ENCODE assay signal across 1 cellular context in the genomic region with DNA sequence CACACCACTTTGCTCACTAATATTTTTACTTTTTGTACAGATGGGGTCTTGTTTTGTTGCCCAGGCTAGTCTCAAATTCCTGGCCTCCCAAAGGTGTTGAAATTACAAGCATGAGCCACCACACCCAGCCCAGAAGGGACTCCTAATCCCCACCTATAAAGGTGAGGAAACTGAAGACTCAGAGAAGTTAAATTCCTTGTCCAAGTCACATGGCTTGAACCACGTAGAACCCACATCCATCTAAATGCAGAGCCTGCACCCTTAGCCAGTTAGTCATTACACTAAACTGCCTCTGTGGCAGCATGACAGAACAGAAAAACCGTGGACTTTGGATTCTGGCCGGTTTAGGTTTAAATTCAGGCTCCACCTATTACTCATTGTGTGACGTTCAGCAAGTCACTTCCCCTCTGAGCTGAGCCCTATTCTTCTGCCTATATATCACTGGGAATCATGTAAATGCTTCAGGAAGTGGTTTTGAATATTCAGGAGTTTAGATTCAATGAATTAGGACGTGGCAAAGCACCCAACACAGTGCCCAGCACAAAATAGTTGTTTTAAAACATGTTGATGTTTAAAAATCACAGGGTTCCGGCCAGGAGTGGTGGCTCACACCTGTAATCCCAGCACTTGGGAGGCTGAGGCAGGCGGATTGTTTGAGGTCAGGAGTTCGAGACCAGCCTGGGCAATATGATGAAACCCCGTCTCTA.
TF ChIP-seq lines count a peak whose summit lies in the region.

No MANE protein-coding gene starts in this region.

TF ChIP-seq in HepG2, 621 proteins besides CTCF, POLR2A, EP300 and RAD21 (continued from another document and continues in another):
- TF ChIP-seq TFE3 (CRISPR knock-in tag; IDR thresholded peaks at IDR 0.05) (peak; percentile 83), TEF (CRISPR knock-in tag; IDR thresholded peaks at IDR 0.05) (no peak), ZNF264 (CRISPR knock-in tag; IDR thresholded peaks at IDR 0.05) (peak; percentile 67; the same call in 1 of the 2 replicates), ZNF451 (CRISPR knock-in tag; IDR thresholded peaks at IDR 0.05) (no peak), IRF9 (CRISPR knock-in tag; IDR thresholded peaks at IDR 0.05; ENCODE audit: borderline replicate concordance) (no peak), SIX1 (CRISPR knock-in tag; IDR thresholded peaks at IDR 0.05; ENCODE audit: borderline replicate concordance) (no peak), ZNF710 (CRISPR knock-in tag; IDR thresholded peaks at IDR 0.05; ENCODE audit: borderline replicate concordance) (peak; percentile 23; the same call in 1 of the 2 replicates), HNRNPL (IDR thresholded peaks at IDR 0.05; ENCODE audit: low read depth, low read length) (no peak), PHF21A (CRISPR knock-in tag; IDR thresholded peaks at IDR 0.05) (peak; percentile 84), STAT6 (CRISPR knock-in tag; IDR thresholded peaks at IDR 0.05; ENCODE audit: borderline replicate concordance) (no peak), ATRX (CRISPR knock-in tag; IDR thresholded peaks at IDR 0.05; ENCODE audit: borderline replicate concordance) (no peak), ELK4 (CRISPR knock-in tag; IDR thresholded peaks at IDR 0.05; ENCODE audit: borderline replicate concordance) (no peak), REL (CRISPR knock-in tag; conservative IDR thresholded peaks at IDR 0.05) (no peak), JUNB (CRISPR knock-in tag; IDR thresholded peaks at IDR 0.05; ENCODE audit: borderline replicate concordance) (no peak), NRL (CRISPR knock-in tag; IDR thresholded peaks at IDR 0.05; ENCODE audit: borderline replicate concordance) (no peak), SMAD3 (CRISPR knock-in tag; IDR thresholded peaks at IDR 0.05) (no peak), ZNF713 (CRISPR knock-in tag; IDR thresholded peaks at IDR 0.05) (no peak), ZBTB20 (CRISPR knock-in tag; IDR thresholded peaks at IDR 0.05; ENCODE audit: borderline replicate concordance, low read depth) (peak; percentile 83; the same call in 1 of the 2 replicates), ZNF329 (CRISPR knock-in tag; IDR thresholded peaks at IDR 0.05; ENCODE audit: low read depth) (no peak), ZNF580 (CRISPR knock-in tag; IDR thresholded peaks at IDR 0.05; ENCODE audit: borderline replicate concordance, low read depth) (no peak), PREB (CRISPR knock-in tag; IDR thresholded peaks at IDR 0.05) (no peak), U2AF2 (IDR thresholded peaks at IDR 0.05; ENCODE audit: low read depth, low read length) (no peak), SATB2 (CRISPR knock-in tag; IDR thresholded peaks at IDR 0.05) (no peak), NFKB2 (CRISPR knock-in tag; IDR thresholded peaks at IDR 0.05; ENCODE audit: borderline replicate concordance) (no peak)
- TF ChIP-seq, protein P1, sequence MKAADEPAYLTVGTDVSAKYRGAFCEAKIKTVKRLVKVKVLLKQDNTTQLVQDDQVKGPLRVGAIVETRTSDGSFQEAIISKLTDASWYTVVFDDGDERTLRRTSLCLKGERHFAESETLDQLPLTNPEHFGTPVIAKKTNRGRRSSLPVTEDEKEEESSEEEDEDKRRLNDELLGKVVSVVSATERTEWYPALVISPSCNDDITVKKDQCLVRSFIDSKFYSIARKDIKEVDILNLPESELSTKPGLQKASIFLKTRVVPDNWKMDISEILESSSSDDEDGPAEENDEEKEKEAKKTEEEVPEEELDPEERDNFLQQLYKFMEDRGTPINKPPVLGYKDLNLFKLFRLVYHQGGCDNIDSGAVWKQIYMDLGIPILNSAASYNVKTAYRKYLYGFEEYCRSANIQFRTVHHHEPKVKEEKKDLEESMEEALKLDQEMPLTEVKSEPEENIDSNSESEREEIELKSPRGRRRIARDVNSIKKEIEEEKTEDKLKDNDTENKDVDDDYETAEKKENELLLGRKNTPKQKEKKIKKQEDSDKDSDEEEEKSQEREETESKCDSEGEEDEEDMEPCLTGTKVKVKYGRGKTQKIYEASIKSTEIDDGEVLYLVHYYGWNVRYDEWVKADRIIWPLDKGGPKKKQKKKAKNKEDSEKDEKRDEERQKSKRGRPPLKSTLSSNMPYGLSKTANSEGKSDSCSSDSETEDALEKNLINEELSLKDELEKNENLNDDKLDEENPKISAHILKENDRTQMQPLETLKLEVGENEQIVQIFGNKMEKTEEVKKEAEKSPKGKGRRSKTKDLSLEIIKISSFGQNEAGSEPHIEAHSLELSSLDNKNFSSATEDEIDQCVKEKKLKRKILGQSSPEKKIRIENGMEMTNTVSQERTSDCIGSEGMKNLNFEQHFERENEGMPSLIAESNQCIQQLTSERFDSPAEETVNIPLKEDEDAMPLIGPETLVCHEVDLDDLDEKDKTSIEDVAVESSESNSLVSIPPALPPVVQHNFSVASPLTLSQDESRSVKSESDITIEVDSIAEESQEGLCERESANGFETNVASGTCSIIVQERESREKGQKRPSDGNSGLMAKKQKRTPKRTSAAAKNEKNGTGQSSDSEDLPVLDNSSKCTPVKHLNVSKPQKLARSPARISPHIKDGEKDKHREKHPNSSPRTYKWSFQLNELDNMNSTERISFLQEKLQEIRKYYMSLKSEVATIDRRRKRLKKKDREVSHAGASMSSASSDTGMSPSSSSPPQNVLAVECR (CRISPR knock-in tag; IDR thresholded peaks at IDR 0.05; ENCODE audit: borderline replicate concordance): peak; percentile 44; the same call in 1 of the 2 replicates
- TF ChIP-seq, protein P2, sequence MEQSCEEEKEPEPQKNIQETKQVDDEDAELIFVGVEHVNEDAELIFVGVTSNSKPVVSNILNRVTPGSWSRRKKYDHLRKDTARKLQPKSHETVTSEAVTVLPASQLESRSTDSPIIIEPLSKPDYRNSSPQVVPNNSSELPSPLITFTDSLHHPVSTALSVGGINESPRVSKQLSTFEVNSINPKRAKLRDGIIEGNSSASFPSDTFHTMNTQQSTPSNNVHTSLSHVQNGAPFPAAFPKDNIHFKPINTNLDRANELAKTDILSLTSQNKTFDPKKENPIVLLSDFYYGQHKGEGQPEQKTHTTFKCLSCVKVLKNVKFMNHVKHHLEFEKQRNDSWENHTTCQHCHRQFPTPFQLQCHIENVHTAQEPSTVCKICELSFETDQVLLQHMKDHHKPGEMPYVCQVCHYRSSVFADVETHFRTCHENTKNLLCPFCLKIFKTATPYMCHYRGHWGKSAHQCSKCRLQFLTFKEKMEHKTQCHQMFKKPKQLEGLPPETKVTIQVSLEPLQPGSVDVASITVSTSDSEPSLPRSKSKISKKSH (CRISPR knock-in tag; IDR thresholded peaks at IDR 0.05; ENCODE audit: borderline replicate concordance): no peak
- TF ChIP-seq, protein P3, sequence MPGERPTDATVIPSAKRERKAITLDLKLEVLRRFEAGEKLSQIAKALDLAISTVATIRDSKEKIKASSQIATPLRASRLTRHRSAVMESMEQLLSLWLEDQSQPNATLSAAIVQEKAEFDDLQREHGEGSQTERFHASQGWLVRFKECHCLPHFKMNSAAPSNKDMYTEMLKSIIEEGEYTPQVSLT (CRISPR knock-in tag; IDR thresholded peaks at IDR 0.05; ENCODE audit: borderline replicate concordance, low read depth): no peak
- TF ChIP-seq, protein P4, sequence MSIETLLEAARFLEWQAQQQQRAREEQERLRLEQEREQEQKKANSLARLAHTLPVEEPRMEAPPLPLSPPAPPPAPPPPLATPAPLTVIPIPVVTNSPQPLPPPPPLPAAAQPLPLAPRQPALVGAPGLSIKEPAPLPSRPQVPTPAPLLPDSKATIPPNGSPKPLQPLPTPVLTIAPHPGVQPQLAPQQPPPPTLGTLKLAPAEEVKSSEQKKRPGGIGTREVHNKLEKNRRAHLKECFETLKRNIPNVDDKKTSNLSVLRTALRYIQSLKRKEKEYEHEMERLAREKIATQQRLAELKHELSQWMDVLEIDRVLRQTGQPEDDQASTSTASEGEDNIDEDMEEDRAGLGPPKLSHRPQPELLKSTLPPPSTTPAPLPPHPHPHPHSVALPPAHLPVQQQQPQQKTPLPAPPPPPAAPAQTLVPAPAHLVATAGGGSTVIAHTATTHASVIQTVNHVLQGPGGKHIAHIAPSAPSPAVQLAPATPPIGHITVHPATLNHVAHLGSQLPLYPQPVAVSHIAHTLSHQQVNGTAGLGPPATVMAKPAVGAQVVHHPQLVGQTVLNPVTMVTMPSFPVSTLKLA (IDR thresholded peaks at IDR 0.05): peak; percentile 32; the same call in 1 of the 2 replicates
- TF ChIP-seq, protein P5, sequence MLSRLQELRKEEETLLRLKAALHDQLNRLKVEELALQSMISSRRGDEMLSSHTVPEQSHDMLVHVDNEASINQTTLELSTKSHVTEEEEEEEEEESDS (CRISPR knock-in tag; IDR thresholded peaks at IDR 0.05; ENCODE audit: borderline replicate concordance): no peak
